In the genomic region with DNA sequence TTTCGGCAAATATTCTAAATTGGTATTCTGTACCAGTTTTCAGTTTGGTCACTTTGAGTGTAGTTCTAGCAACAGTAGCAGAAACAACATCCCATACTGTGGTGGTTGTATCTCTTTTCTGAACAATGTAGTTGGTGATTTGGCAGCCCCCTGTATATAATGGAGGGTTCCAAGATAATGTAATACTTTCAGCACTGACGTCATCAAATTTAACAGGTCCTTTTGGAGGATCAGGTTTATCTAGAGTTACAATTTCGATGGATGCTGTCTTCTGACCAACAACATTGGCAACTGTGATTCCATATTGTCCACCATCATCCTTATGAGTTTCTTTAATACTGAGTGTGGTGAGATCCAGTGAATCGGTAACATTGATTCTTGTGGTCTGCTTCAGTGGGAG, we compare ENCODE assay signal across 7 cellular contexts.
"Had no signal": no experiment of that assay in that cellular context is flagged by ENCODE, and none has a peak within 500 bp of the region (broad histone marks: within the 10 kb centered on the region; RNA-seq: fewer than 3 reads in every experiment).

No MANE protein-coding gene starts in this region.

- FAIRE-seq: HTR-8/SVneo had no signal

- H3K9me3 ChIP-seq: HAP-1 had no signal

- ATAC-seq: HCT116 had no signal

- H3K36me3 ChIP-seq: HAP-1 had no signal

- H3K4me1 ChIP-seq: HAP-1 had no signal

- H3K27ac ChIP-seq: GM23248 had no signal

- H3K9ac ChIP-seq: GM23248 had no signal

- H2AFZ ChIP-seq: GM23248 had no signal

- H3K4me3 ChIP-seq: GM23248, HAP-1 had no signal

- DNase-seq: GM23248, GOT3, H7, HFFc6 had no signal
